Comparison of ENCODE assay signal across 16 cellular contexts in the genomic region with DNA sequence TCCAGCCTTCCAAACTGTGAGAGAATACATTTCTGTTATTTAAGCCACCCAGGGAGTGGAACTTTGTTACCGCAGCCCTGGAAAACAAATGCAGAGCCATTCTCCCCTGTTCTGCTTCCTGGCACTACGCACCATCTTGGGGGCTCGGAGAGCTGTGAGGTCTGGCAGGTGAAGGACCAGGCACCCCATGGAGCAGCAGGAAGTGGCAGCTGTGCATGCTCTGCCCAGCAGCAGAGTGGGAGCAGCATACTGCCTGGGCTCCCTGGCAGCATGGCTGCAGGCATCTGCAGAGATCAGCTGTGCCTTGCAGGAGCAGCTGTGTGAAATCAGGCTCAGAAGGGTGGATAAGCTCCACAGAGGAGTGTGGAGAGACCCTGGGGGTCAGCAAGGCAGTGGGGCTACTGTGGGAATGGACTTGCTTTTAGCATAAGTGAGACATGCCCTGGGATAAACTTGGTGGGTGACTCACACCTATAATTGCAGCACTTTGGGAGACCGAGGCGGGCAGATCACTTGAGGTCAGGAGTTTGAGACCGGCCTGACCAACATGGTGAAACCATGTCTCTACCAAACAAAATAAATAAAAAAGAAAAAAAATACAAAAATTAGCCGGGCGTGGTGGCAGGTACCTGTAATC. TPM values are rescaled to one million over a fixed set of nuclear protein-coding genes. Genes with fewer than 3 reads are reported as not detected.
A peak's percentile ranks its signal among the peaks of the same experiment; 100 is the strongest.
DNase-seq lines count a peak whose midpoint lies in the region; ATAC-seq, FAIRE-seq and TF ChIP-seq lines count a peak whose summit lies in the region.
"Had no signal": no experiment of that assay in that cellular context is flagged by ENCODE, and none has a peak within 500 bp of the region (broad histone marks: within the 10 kb centered on the region; RNA-seq: fewer than 3 reads in every experiment).

No MANE protein-coding gene starts in this region.

- H3K4me1 Mint-ChIP-seq in glutamatergic neuron (ENCODE audit: low read depth, unreplicated experiment) (peaks cover 14% of the 10 kb centered on the region), H9 (peaks cover 7 to 10% of the 10 kb centered on the region in 2 experiments; a peak in 3 of 4 replicates)

- CTCF ChIA-PET in HCT116 (lab: Charles Lee), result interaction anchor here (0.8 to 2.0 kb wide), 5 partner anchors 8 to 359 kb away, joined by 3 to 24 read pairs (median 3); no protein-coding TSS in a partner anchor

- H3K4me1 ChIP-seq in HCT116 (ENCODE audit: control insufficient read depth in 1 of 2, insufficient read depth in 2 of 2, low read length in 2 of 2) (peaks cover 32 to 50% of the 10 kb centered on the region in 2 experiments), SJCRH30 (peaks cover 21% of the 10 kb centered on the region), esophagus squamous epithelium (peaks cover 0 to 28% (median 8%) of the 10 kb centered on the region in 3 donors), small intestine (ENCODE audit: control insufficient read depth in 2 of 2, insufficient read depth in 1 of 2, low read depth in 1 of 2, low read length in 1 of 2) (no peaks in the 10 kb centered on the region), H9 (ENCODE audit: insufficient read depth, low read length) (no peaks in the 10 kb centered on the region; the same call in 1 of the 2 replicates)

- BruUV-seq in HCT116 (replicated peaks; lab: Mats Ljungman, UMichigan), result no TSS peak

- FAIRE-seq in small intestine (lab: Jason Lieb, UNC), result no peak
- FAIRE-seq: G401.6 had no signal

- TF ChIP-seq CTCF in HCT116 (IDR thresholded peaks at IDR 0.05 in 2 of 3, conservative IDR thresholded peaks at IDR 0.05 in 1 of 3; ENCODE audit: borderline replicate concordance in 1 of 3, insufficient read depth in 1 of 3, low read depth in 2 of 3, low read length in 2 of 3), result no peak
- TF ChIP-seq CTCF in glutamatergic neuron (IDR thresholded peaks at IDR 0.05; ENCODE audit: partially characterized antibody, unreplicated experiment), result no peak
- no peak for TF ChIP-seq CTCF in esophagus squamous epithelium (IDR thresholded peaks at IDR 0.05)
- no peak for TF ChIP-seq CTCF in H9 (conservative IDR thresholded peaks at IDR 0.05)

- H3K79me2 ChIP-seq in HCT116 (ENCODE audit: insufficient read depth, low read length) (no peaks in the 10 kb centered on the region), H9 (ENCODE audit: insufficient read depth, low read length) (no peaks in the 10 kb centered on the region)

- H3K4me3 ChIP-seq in HCT116 (replicated peaks in 1 of 2; ENCODE audit: low read depth in 1 of 2, low read length in 2 of 2) (no peak overlapping the region), SJCRH30 (no peak overlapping the region), esophagus squamous epithelium (no peak overlapping the region), small intestine (ENCODE audit: low read depth in 1 of 2, low read length in 2 of 2) (no peak overlapping the region)

- peaks cover 0 to 9% of the 10 kb centered on the region in 2 experiments; a peak in 1 of 4 replicates for H3K9me3 ChIP-seq in HCT116 (ENCODE audit: control insufficient read depth in 1 of 2, insufficient read depth in 1 of 2, low read depth in 1 of 2, low read length in 2 of 2)
- H3K9me3 ChIP-seq in SJCRH30 (replicated peaks), result no peaks in the 10 kb centered on the region
- H3K9me3 ChIP-seq in esophagus squamous epithelium, result no peaks in the 10 kb centered on the region
- H3K9me3 ChIP-seq in small intestine (ENCODE audit: control insufficient read depth, low read depth), result no peaks in the 10 kb centered on the region
- no peaks in the 10 kb centered on the region for H3K9me3 ChIP-seq in H9 (ENCODE audit: control insufficient read depth, low read depth, low read length)

- H2BK15ac ChIP-seq in H9 (ENCODE audit: low read depth, low read length), result no peak overlapping the region

- H3K9ac ChIP-seq in HCT116 (ENCODE audit: low read length), result no peak overlapping the region
- H3K9ac ChIP-seq in H9 (ENCODE audit: extremely low read depth, insufficient read length, low read length), result no peak overlapping the region

- H3K27ac ChIP-seq in HCT116 (ENCODE audit: low read depth, low read length) (peak overlapping the region; percentile 44; the same call in 1 of the 2 replicates), SJCRH30 (no peak overlapping the region; the same call in 1 of the 2 replicates), esophagus squamous epithelium (no peak overlapping the region), small intestine (ENCODE audit: low read depth in 1 of 2, low read length in 1 of 2) (no peak overlapping the region), H9 (ENCODE audit: insufficient read length, low read depth, low read length) (no peak overlapping the region)

- no peak overlapping the region for H4K91ac ChIP-seq in H9 (ENCODE audit: insufficient read length, low read depth, low read length)

- 80 to 89% methylated on average over 5 to 8 of the region's 8 CpGs for WGBS in esophagus squamous epithelium, 2 donors
- 91 to 95% (median 91%) methylated on average over 8 of the region's 8 CpGs for WGBS in small intestine, 3 donors
- WGBS in H9 (ENCODE audit: extremely low coverage, insufficient read length, low lambda C conversion rate), result no CpG with 5 or more reads among the region's 8 CpGs

- H3K14ac ChIP-seq in H9 (ENCODE audit: insufficient read depth, low read length), result no peak overlapping the region

- no peak overlapping the region for H2AK5ac ChIP-seq in H9 (ENCODE audit: insufficient read length, low read length)

- peak overlapping the region; percentile 69 for H3K27ac Mint-ChIP-seq in glutamatergic neuron (ENCODE audit: unreplicated experiment)
- H3K27ac Mint-ChIP-seq in H9, result no peak overlapping the region; a peak in 1 of 7 replicates
- H3K27ac Mint-ChIP-seq: activated T-helper 2 cell treated with anti-CD3 and anti-CD28 coated beads, Interferon-gamma antibody, Interleukin-2, Interleukin-4, amounts not matched to agents 10 μg/mL and 5 μg/mL and 100 μg/mL, durations not matched to agents 14 hours and 24 hours and 36 hours had no signal

- no peak overlapping the region for H3K18ac ChIP-seq in H9 (ENCODE audit: insufficient read length, low read depth, low read length)

- RAD21 ChIA-PET in HCT116 (lab: Charles Lee; ENCODE audit: low non-redundant PET in 1 of 2, low total read pairs in 2 of 2, uncharacterized antibody in 2 of 2, unreplicated experiment in 2 of 2), result interaction anchor here (0.7 to 1.4 kb wide), 3 partner anchors 71 to 159 kb away, joined by 3 to 10 read pairs (median 6); no protein-coding TSS in a partner anchor

- H3K4me3 Mint-ChIP-seq in glutamatergic neuron (ENCODE audit: unreplicated experiment) (no peak overlapping the region), H9 (no peak overlapping the region)

- H2AFZ ChIP-seq in HCT116 (ENCODE audit: low read depth, low read length, poor library complexity, severe bottlenecking) (no peak overlapping the region), H9 (ENCODE audit: low read length) (no peak overlapping the region)

- TF ChIP-seq POLR2A in HCT116 (IDR thresholded peaks at IDR 0.05; ENCODE audit: borderline replicate concordance, extremely low read depth, insufficient read depth, insufficient read length) (no peak), esophagus squamous epithelium (IDR thresholded peaks at IDR 0.05) (no peak)

- H3K23me2 ChIP-seq in H9 (ENCODE audit: insufficient read length, low read depth, low read length, poor library complexity, severe bottlenecking), result no peaks in the 10 kb centered on the region

- intact Hi-C loops in HCT116 (cut with micrococcal nuclease), result loop anchor here (5.0 kb wide), 5 partner anchors 72 to 357 kb away; no protein-coding TSS in a partner anchor
- intact Hi-C loops in esophagus squamous epithelium (cut with DNase I), result no loop called here

- H3K27me3 ChIP-seq in HCT116 (ENCODE audit: insufficient read depth, low read length), result no peaks in the 10 kb centered on the region
- H3K27me3 ChIP-seq in SJCRH30, result no peaks in the 10 kb centered on the region
- H3K27me3 ChIP-seq in esophagus squamous epithelium, result no peaks in the 10 kb centered on the region
- H3K27me3 ChIP-seq in small intestine (ENCODE audit: control insufficient read depth in 2 of 2, insufficient read depth in 2 of 2, low read length in 2 of 2), result no peaks in the 10 kb centered on the region
- no peaks in the 10 kb centered on the region for H3K27me3 ChIP-seq in H9 (ENCODE audit: insufficient read depth, low read length)

- POLR2A ChIA-PET in HCT116 (lab: Charles Lee), result no interaction called here

- H4K5ac ChIP-seq in H9 (ENCODE audit: insufficient read length, low read depth, low read length), result no peak overlapping the region

- no peak overlapping the region for H2BK120ac ChIP-seq in H9 (ENCODE audit: low read depth, low read length, poor library complexity, severe bottlenecking)

- H3T11ph ChIP-seq in H9 (ENCODE audit: low read length), result no peak overlapping the region

- no peaks in the 10 kb centered on the region for H3K9me2 ChIP-seq in HCT116 (ENCODE audit: insufficient read depth)

- TF ChIP-seq RAD21 in HCT116 (IDR thresholded peaks at IDR 0.05; ENCODE audit: low read depth), result no peak

- no peak overlapping the region for H3K56ac ChIP-seq in H9 (ENCODE audit: insufficient read length, low read depth, low read length)

- peaks cover 8% of the 10 kb centered on the region for H3K27me3 Mint-ChIP-seq in glutamatergic neuron (ENCODE audit: unreplicated experiment)
- H3K27me3 Mint-ChIP-seq in H9 (ENCODE audit: low read depth), result peaks cover 5% of the 10 kb centered on the region

- ATAC-seq in HCT116, result no peak

- no peak overlapping the region for H2BK12ac ChIP-seq in H9 (ENCODE audit: insufficient read length, low read depth, low read length)

- DNase-seq in A172 (ENCODE audit: low spot score), result peak; percentile 40
- DNase-seq in HCT116 (ENCODE audit: low read depth, low spot score), result no peak
- DNase-seq in SJCRH30, result peak; percentile 71 to 77
- DNase-seq in glutamatergic neuron, result peak; percentile 32
- no peak for DNase-seq in esophagus squamous epithelium (lab: John Stamatoyannopoulos, UW)
- DNase-seq in activated CD4-positive, alpha-beta T cell treated with anti-CD3 and anti-CD28 coated beads for 1 hour, result no peak
- DNase-seq in small intestine, result no peak
- no peak for DNase-seq in H9
- DNase-seq: activated CD4-positive, CD25-positive, alpha-beta regulatory T cell; foreskin melanocyte; NCI-H2029; occipital lobe; Right ventricle myocardium superior; stimulated activated CD4-positive, alpha-beta T cell treated with anti-CD3 and anti-CD28 coated beads, Interleukin-4, amount 100 ng/mL, for 1 hour had no signal

- no peaks in the 10 kb centered on the region for H3K36me3 Mint-ChIP-seq in glutamatergic neuron (ENCODE audit: unreplicated experiment)
- no peaks in the 10 kb centered on the region for H3K36me3 Mint-ChIP-seq in H9 (ENCODE audit: insufficient read depth in 1 of 3, low read depth in 3 of 3)

- no peaks in the 10 kb centered on the region for H3K79me1 ChIP-seq in H9 (ENCODE audit: insufficient read depth, low read depth, low read length, poor library complexity, severe bottlenecking)

- no peak overlapping the region for H2BK20ac ChIP-seq in H9 (ENCODE audit: low read depth, low read length, poor library complexity, severe bottlenecking)

- no peaks in the 10 kb centered on the region for H3K36me3 ChIP-seq in HCT116 (ENCODE audit: control insufficient read depth in 1 of 2, insufficient read depth in 2 of 2, low read length in 2 of 2)
- no peaks in the 10 kb centered on the region for H3K36me3 ChIP-seq in SJCRH30
- H3K36me3 ChIP-seq in esophagus squamous epithelium, result no peaks in the 10 kb centered on the region
- H3K36me3 ChIP-seq in small intestine (ENCODE audit: control insufficient read depth in 2 of 2, insufficient read depth in 2 of 2, low read length in 2 of 2), result no peaks in the 10 kb centered on the region

- H4K20me1 ChIP-seq in HCT116 (ENCODE audit: insufficient read depth) (no peaks in the 10 kb centered on the region), H9 (ENCODE audit: control insufficient read depth, insufficient read depth, insufficient read length) (no peaks in the 10 kb centered on the region)

- no peak overlapping the region for H3K23ac ChIP-seq in H9 (ENCODE audit: insufficient read length, low read depth, low read length)

- H3K4ac ChIP-seq in H9 (ENCODE audit: low read depth, low read length), result no peak overlapping the region

- no peak overlapping the region for H2BK5ac ChIP-seq in H9 (ENCODE audit: insufficient read length, low read length)

- peaks cover 11% of the 10 kb centered on the region for H3K9me3 Mint-ChIP-seq in glutamatergic neuron (ENCODE audit: unreplicated experiment)
- H3K9me3 Mint-ChIP-seq in H9, result peaks cover 0 to 2% of the 10 kb centered on the region in 2 experiments; a peak in 2 of 5 replicates
- H3K9me3 Mint-ChIP-seq: activated T-helper 2 cell treated with anti-CD3 and anti-CD28 coated beads, Interferon-gamma antibody, Interleukin-2, Interleukin-4, amounts not matched to agents 10 μg/mL and 5 μg/mL and 100 μg/mL, durations not matched to agents 14 hours and 24 hours and 36 hours had no signal

- no peak overlapping the region for H4K8ac ChIP-seq in H9 (replicated peaks; ENCODE audit: insufficient read length, low read depth, low read length)

- H3K4me2 ChIP-seq in HCT116 (ENCODE audit: low read length) (peak overlapping the region; percentile 6; the same call in 1 of the 2 replicates), H9 (ENCODE audit: insufficient read depth, insufficient read length, low read length) (no peak overlapping the region)

RNA-seq across cellular contexts. Expression of gene ZSCAN20, which starts 17.7 kb away (rescaled TPM):
- total RNA-seq in A172 (2014; rRNA removed; shearing (Covaris generic)), result 4.0 and 5.1 TPM in 2 replicates
- 9.0 TPM for total RNA-seq in HCT116 (2021; ENCODE audit: unreplicated experiment)
- 1.8 and 2.6 TPM in 2 replicates for polyA plus RNA-seq in HCT116 (2012)
- 7.2 and 9.4 TPM in 2 replicates for total RNA-seq in SJCRH30 (2014; rRNA removed; shearing (Covaris generic))
- 9.7 TPM for total RNA-seq in glutamatergic neuron (ENCODE audit: unreplicated experiment)
- total RNA-seq in esophagus squamous epithelium, result 1 to 10 TPM; 2.1 to 6.1 (median 4.0) TPM
- polyA plus RNA-seq in small intestine, result 1 to 10 TPM; 1.6 to 3.1 (median 2.0) TPM
- 3.8 and 3.9 TPM in 2 replicates for total RNA-seq in H9 (2021)

RNA-seq across cellular contexts. Expression of gene PHC2, which starts 23.9 kb away (rescaled TPM):
- 45.7 and 62.0 TPM in 2 replicates for total RNA-seq in A172 (2014; rRNA removed; shearing (Covaris generic))
- 176 TPM for total RNA-seq in HCT116 (2021; ENCODE audit: unreplicated experiment)
- 129 and 157 TPM in 2 replicates for polyA plus RNA-seq in HCT116 (2012)
- 87.9 and 95.1 TPM in 2 replicates for total RNA-seq in SJCRH30 (2014; rRNA removed; shearing (Covaris generic))
- total RNA-seq in glutamatergic neuron (ENCODE audit: unreplicated experiment), result 287 TPM
- 10 to 100 TPM; 27.4 to 92.1 (median 50.6) TPM for total RNA-seq in esophagus squamous epithelium
- polyA plus RNA-seq in small intestine, result 100 to 1,000 TPM in 1 of 3 donors, 10 to 100 TPM in 2; 41.2 to 110 (median 50.0) TPM
- 8.1 and 9.4 TPM in 2 replicates for total RNA-seq in H9 (2021)

Comparison
In these comparisons a context has a peak if more than half of its experiments do, and no peak if none do; other contexts are left out.
1. DNase-seq: peak in A172 (single experiment), SJCRH30 (2 of 2) and glutamatergic neuron (single experiment); none in HCT116 (single experiment), esophagus squamous epithelium (single experiment), activated CD4-positive, alpha-beta T cell treated with anti-CD3 and anti-CD28 coated beads for 1 hour (single experiment), small intestine (single experiment) and H9 (single experiment).